ENCODE assay signal across 21 cellular contexts in genomic region chr2:175147196-175147595, GRCh38. TPM values are rescaled to one million over a fixed set of nuclear protein-coding genes. Genes with fewer than 3 reads are reported as not detected.
DNase-seq lines count a peak whose midpoint lies in the region; FAIRE-seq and TF ChIP-seq lines count a peak whose summit lies in the region.
"Had no signal": no experiment of that assay in that cellular context is flagged by ENCODE, and none has a peak within 500 bp of the region (broad histone marks: within the 10 kb centered on the region; RNA-seq: fewer than 3 reads in every experiment).

No MANE protein-coding gene starts in this region.

- peaks cover 18% of the 10 kb centered on the region for H3K4me1 ChIP-seq in ACC112 (ENCODE audit: control insufficient read depth, insufficient read depth, low read length, unreplicated experiment)
- peaks cover 11% of the 10 kb centered on the region for H3K4me1 ChIP-seq in adipocyte (ENCODE audit: control insufficient read depth, insufficient read depth, low read length)
- H3K4me1 ChIP-seq in right atrium auricular region = peaks cover 0 to 26% of the 10 kb centered on the region in 2 donors

- H3K4me3 ChIP-seq in ACC112 (ENCODE audit: low read depth, low read length) (no peak overlapping the region), adipocyte (ENCODE audit: low read length) (no peak overlapping the region), right atrium auricular region (no peak overlapping the region)
- H3K4me3 ChIP-seq: PC-9 had no signal

- H3K27me3 ChIP-seq in ACC112 (ENCODE audit: insufficient read depth, low read length) (no peaks in the 10 kb centered on the region), adipocyte (replicated peaks; ENCODE audit: control insufficient read depth, insufficient read depth, low read length) (no peaks in the 10 kb centered on the region), right atrium auricular region (no peaks in the 10 kb centered on the region)

- H3K79me2 ChIP-seq in ACC112 (ENCODE audit: control insufficient read depth, insufficient read depth, low read length, unreplicated experiment) = peaks cover 89% of the 10 kb centered on the region

- H3K9ac ChIP-seq in adipocyte (ENCODE audit: low read length) = no peak overlapping the region

- H3K36me3 ChIP-seq in ACC112 (ENCODE audit: insufficient read depth, low read length) = peaks cover 4% of the 10 kb centered on the region
- H3K36me3 ChIP-seq in adipocyte (ENCODE audit: control insufficient read depth, insufficient read depth, low read length, severe bottlenecking) = peaks cover 27% of the 10 kb centered on the region
- H3K36me3 ChIP-seq in right atrium auricular region = no peaks in the 10 kb centered on the region

- no peak for TF ChIP-seq CTCF in right atrium auricular region (IDR thresholded peaks at IDR 0.05)

- H3K27ac ChIP-seq in ACC112 (ENCODE audit: low read depth, low read length) (peak overlapping the region; percentile 37), right atrium auricular region (no peak overlapping the region)
- H3K27ac ChIP-seq: PC-9, RWPE1 had no signal

- FAIRE-seq in G401.6 (lab: Jason Lieb, UNC) = peak; percentile 72
- FAIRE-seq in frontal cortex (lab: Jason Lieb, UNC) = peak; percentile 28
- FAIRE-seq: D721Med, HepG2 had no signal

- no peak overlapping the region for H2AFZ ChIP-seq in ACC112 (ENCODE audit: low read length, unreplicated experiment)
- H2AFZ ChIP-seq: PC-9 had no signal

- DNase-seq in adipocyte (ENCODE audit: low read depth) = peak; percentile 42
- no peak for DNase-seq in frontal cortex (ENCODE audit: low spot score in 2 of 2)
- no peak for DNase-seq in activated gamma-delta T cell treated with Interleukin-2 at 50 U/mL for 16 hours
- no peak for DNase-seq in NOMO-1 treated with dmso at 0.1 percent for 144 hours (lab: John Stamatoyannopoulos, UW; ENCODE audit: unreplicated experiment)
- no peak for DNase-seq in kidney tubule cell (ENCODE audit: low spot score)
- DNase-seq in right atrium auricular region (ENCODE audit: low spot score) = no peak
- DNase-seq: C1 segment of cervical spinal cord, GDM1, GOT3, NCI-H1417 treated with DMSO at 0.1 percent for 48 hours, NCI-H187 treated with DMSO at 0.1 percent for 48 hours, NCI-H2227 treated with DMSO at 0.1 percent for 48 hours, NCI-H510A treated with DMSO at 0.1 percent for 48 hours, NCI-H774, PC-9, SIG-M5 had no signal

- H3K9me3 ChIP-seq in adipocyte (ENCODE audit: control insufficient read depth, low read length) (no peaks in the 10 kb centered on the region), right atrium auricular region (no peaks in the 10 kb centered on the region)

RNA-seq across cellular contexts. Expression of gene ATF2, which starts 20.8 kb away (rescaled TPM):
- total RNA-seq in frontal cortex (141 TPM), right atrium auricular region (10 to 100 TPM; 22.3 to 28.1 TPM)

RNA-seq across cellular contexts. Expression of gene ATP5MC3, which starts 34.3 kb away (rescaled TPM):
- 64.4 TPM for total RNA-seq in frontal cortex
- 100 to 1,000 TPM; 492 to 746 TPM for total RNA-seq in right atrium auricular region
